ENCODE assay signal across 11 cellular contexts in genomic region chr5:90834711-90835110, GRCh38.
"Had no signal": no experiment of that assay in that cellular context is flagged by ENCODE, and none has a peak within 500 bp of the region (broad histone marks: within the 10 kb centered on the region; RNA-seq: fewer than 3 reads in every experiment).

No MANE protein-coding gene starts in this region.

- H3K4me2 ChIP-seq: GM23338, KMS-11 had no signal

- ATAC-seq: GM23338 had no signal

- FAIRE-seq: H1, H54, HTR-8/SVneo had no signal

- H3K9me3 Mint-ChIP-seq: GM23338, H9 had no signal

- H2AFZ ChIP-seq: GM23338 had no signal

- H3K27ac Mint-ChIP-seq: HFFc6 had no signal

- H3K9ac ChIP-seq: KMS-11 had no signal

- H3K27ac ChIP-seq: KMS-11 had no signal

- H3K4me3 ChIP-seq: GM23338 had no signal

- H3K4me3 Mint-ChIP-seq: GM23338, H9, HFFc6 had no signal

- DNase-seq: H9, HCEC 1CT, HFFc6, IMR-90, Karpas-422, KBM-7 had no signal

- H3K4me1 Mint-ChIP-seq: GM23338, H9 had no signal
